Comparison of ENCODE assay signal across 8 cellular contexts in the genomic region with DNA sequence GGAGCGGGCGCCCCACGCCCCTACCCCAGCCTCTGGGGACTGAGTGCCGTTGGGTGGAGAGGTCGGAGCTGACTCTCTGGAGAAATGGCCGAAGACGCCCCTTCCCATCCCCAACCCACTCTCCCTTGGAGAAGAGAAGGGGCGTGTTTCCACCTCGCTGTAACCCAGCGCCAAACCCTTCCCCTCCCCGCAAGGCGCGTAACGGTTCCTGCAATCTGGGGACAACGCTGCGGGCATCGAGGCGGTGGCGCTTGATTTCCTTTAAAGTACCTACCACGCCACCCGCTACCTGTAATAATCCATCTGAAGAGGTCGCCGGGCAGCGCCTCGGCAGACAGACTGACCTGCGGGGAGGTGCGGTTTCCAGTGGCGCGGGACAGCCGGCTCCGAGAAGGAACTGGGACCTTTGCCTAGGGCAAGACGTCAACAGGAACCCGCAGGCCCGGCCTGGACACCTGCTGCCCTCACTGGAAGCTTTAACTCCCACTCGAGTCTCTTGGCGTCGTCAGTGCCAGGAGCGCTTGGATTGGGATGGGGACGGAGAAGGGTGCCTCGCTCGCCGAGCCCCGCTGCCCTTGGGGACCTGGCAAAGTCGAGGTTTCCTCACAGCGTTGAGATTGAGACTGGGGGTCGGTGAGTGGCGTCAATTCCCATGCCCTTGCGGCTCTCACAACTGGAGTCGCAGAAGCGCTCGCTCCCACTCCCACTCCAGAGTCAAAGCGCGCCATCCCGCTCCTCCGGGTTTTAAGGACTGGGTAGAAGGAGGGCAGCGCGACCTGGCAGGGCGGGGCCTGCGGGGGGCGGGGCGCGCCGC. TPM values are rescaled to one million over a fixed set of nuclear protein-coding genes. Genes with fewer than 3 reads are reported as not detected.
A peak's percentile ranks its signal among the peaks of the same experiment; 100 is the strongest.
DNase-seq lines count a peak whose midpoint lies in the region; ATAC-seq and TF ChIP-seq lines count a peak whose summit lies in the region.

A gene (minus strand): TSS at position 716 of the 814 bp plus-strand sequence. CDS start 763 bp downstream, outside the sequence.

- peak within 1 kb of the TSS; percentile 56 for H3K4me3 Mint-ChIP-seq in natural killer cell

- no peak within 1 kb of the TSS for H3K27ac Mint-ChIP-seq in natural killer cell

- POLR2A ChIA-PET in Panc1 (lab: Charles Lee) = interaction anchor here (0.6 to 1.4 kb wide), 8 partner anchors 11 to 676 kb away, joined by 3 to 10 read pairs (median 3); no protein-coding TSS in a partner anchor

- H3K4me3 ChIP-seq in Panc1 (ENCODE audit: low read depth in 2 of 2, low read length in 2 of 2) (peak within 1 kb of the TSS; percentile 58 to 77), epithelial cell of proximal tubule (ENCODE audit: low read depth, low read length) (peak within 1 kb of the TSS; percentile 67)

- no peaks in the 10 kb centered on the region for H3K9me3 ChIP-seq in Panc1 (ENCODE audit: control insufficient read depth, insufficient read depth, low read depth, low read length)

- peaks cover 31% of the 10 kb centered on the region for H3K4me1 ChIP-seq in Panc1 (ENCODE audit: control insufficient read depth, insufficient read depth, low read length)

- H3K9me3 Mint-ChIP-seq in natural killer cell = no peaks in the 10 kb centered on the region

- in situ Hi-C loops in Panc1 (cut with HindIII; ENCODE audit: low pct_unique_long_range_greater_than_20kb, low sequenced_read_pairs) = no loop called here

- peak within 1 kb of the TSS; percentile 92 for H3K27ac ChIP-seq in Panc1 (ENCODE audit: low read length)

- intact Hi-C loops in Panc1 (cut with micrococcal nuclease; ENCODE audit: unreplicated experiment) (loop anchor here (2.0 to 5.0 kb wide), 3 partner anchors 39 to 199 kb away; no protein-coding TSS in a partner anchor), natural killer cell (cut with micrococcal nuclease) (no loop called here)

- CTCF ChIA-PET in Panc1 (lab: Charles Lee) = interaction anchor here (0.5 to 2.2 kb wide), 11 partner anchors 17 to 680 kb away, joined by 4 to 34 read pairs (median 7); no protein-coding TSS in a partner anchor

- H3K27me3 ChIP-seq in Panc1 (ENCODE audit: control insufficient read depth, insufficient read depth, low read length) = no peaks in the 10 kb centered on the region

- peak; percentile 20 for ATAC-seq in GM19463 (IDR thresholded peaks at IDR 0.05; ENCODE audit: unreplicated experiment)
- ATAC-seq in Panc1 = peak; percentile 73
- ATAC-seq in natural killer cell = no peak
- no peak for ATAC-seq in GM19397 (IDR thresholded peaks at IDR 0.05; ENCODE audit: unreplicated experiment)

- DNase-seq in AG08395 (ENCODE audit: low spot score) = peak; percentile 27
- no peak for DNase-seq in Panc1 (ENCODE audit: low read depth, low spot score)
- no peak for DNase-seq in epithelial cell of proximal tubule (ENCODE audit: low read depth)
- DNase-seq in natural killer cell = no peak
- no peak for DNase-seq in activated gamma-delta T cell (lab: John Stamatoyannopoulos, UW)
- DNase-seq in SKM-1 treated with dmso at 0.1 percent for 144 hours (lab: John Stamatoyannopoulos, UW; ENCODE audit: unreplicated experiment) = no peak

- no peaks in the 10 kb centered on the region for H3K4me1 Mint-ChIP-seq in natural killer cell

- H3K36me3 ChIP-seq in Panc1 (ENCODE audit: control insufficient read depth, insufficient read depth, low read length) = no peaks in the 10 kb centered on the region; the same call in 1 of the 2 replicates

- TF ChIP-seq CTCF in Panc1 (IDR thresholded peaks at IDR 0.05) (no peak), epithelial cell of proximal tubule (conservative IDR thresholded peaks at IDR 0.05; ENCODE audit: low read depth, low read length) (no peak), natural killer cell (IDR thresholded peaks at IDR 0.05) (no peak)

- peaks cover 36 to 41% of the 10 kb centered on the region in 2 donors for H3K27me3 Mint-ChIP-seq in natural killer cell (ENCODE audit: low read depth in 2 of 2)

- H3K36me3 Mint-ChIP-seq in natural killer cell = no peaks in the 10 kb centered on the region

- TSS peak; percentile 51 for BruUV-seq in Panc1 (replicated peaks; lab: Mats Ljungman, UMichigan)

RNA-seq across cellular contexts. Expression of the gene that starts here (rescaled TPM):
- total RNA-seq in Panc1 (2021; ENCODE audit: unreplicated experiment) (86.7 TPM), epithelial cell of proximal tubule (5.4 and 17.5 TPM in 2 replicates), natural killer cell (1 to 10 TPM in 2 of 3 donors, not detected in 1; 1.4 to 5.0 TPM)
- polyA plus RNA-seq in Panc1 (2012; ENCODE audit: insufficient read length) = 142 TPM

Comparison
In these comparisons a context has a peak if more than half of its experiments do, and no peak if none do; other contexts are left out.
1. ATAC-seq: peak in GM19463 (single experiment) and Panc1 (single experiment); none in natural killer cell (0 of 3) and GM19397 (single experiment).